ENCODE assay signal across 15 cellular contexts in genomic region chr4:10731162-10731561, GRCh38. TPM values are rescaled to one million over a fixed set of nuclear protein-coding genes. Genes with fewer than 3 reads are reported as not detected.
"Had no signal": no experiment of that assay in that cellular context is flagged by ENCODE, and none has a peak within 500 bp of the region (broad histone marks: within the 10 kb centered on the region; RNA-seq: fewer than 3 reads in every experiment).

No MANE protein-coding gene starts in this region.

- H3K9ac ChIP-seq: SK-N-SH had no signal

- DNase-seq: activated gamma-delta T cell; dorsolateral prefrontal cortex; kidney; left ventricle myocardium inferior; sigmoid colon; SK-N-SH; stimulated activated CD4-positive, alpha-beta T cell treated with anti-CD3 and anti-CD28 coated beads, Interleukin-2, amount 100 ng/mL, for 48 hours had no signal

- H3K4me3 Mint-ChIP-seq: neural crest cell had no signal

- H3K79me2 ChIP-seq: hepatocyte had no signal

- H3K4me1 Mint-ChIP-seq: neural crest cell had no signal

- H2AFZ ChIP-seq: hepatocyte had no signal

- H3K9me2 ChIP-seq: SK-N-SH had no signal

- H3K4me1 ChIP-seq: ascending aorta, left ventricle myocardium inferior, sigmoid colon, tibial nerve had no signal

- H3K27me3 ChIP-seq: ascending aorta, hepatocyte, sigmoid colon, tibial nerve had no signal

- H3K4me2 ChIP-seq: hepatocyte, SK-N-SH had no signal

- H3K36me3 ChIP-seq: ascending aorta, left ventricle myocardium inferior, sigmoid colon, tibial nerve had no signal

- H3K4me3 ChIP-seq: ascending aorta, dorsolateral prefrontal cortex, hepatocyte, left ventricle myocardium inferior, sigmoid colon, tibial nerve had no signal

- H3K9me3 ChIP-seq: ascending aorta, left ventricle myocardium inferior, sigmoid colon, SK-N-SH, tibial nerve had no signal

- H3K27ac ChIP-seq: ascending aorta, dorsolateral prefrontal cortex, hepatocyte, left ventricle myocardium inferior, sigmoid colon, tibial nerve had no signal

- H3K9me3 Mint-ChIP-seq: neural crest cell had no signal

RNA-seq across cellular contexts. Expression of gene CLNK, which starts 46.6 kb away (rescaled TPM):
- total RNA-seq: ascending aorta; bronchial epithelial cell; hepatocyte; left ventricle myocardium inferior; mesenteric fat pad; neural crest cell; osteocyte; sigmoid colon; T-helper 2 cell treated with Interferon-gamma antibody and Interleukin-4, amounts not matched to agents 100 ng/mL and 5 ng/mL, for 36 hours; tibial nerve had no signal
- polyA plus RNA-seq: hepatocyte, SK-N-SH had no signal
